10 cellular contexts compared by ENCODE assay signal in the genomic region with DNA sequence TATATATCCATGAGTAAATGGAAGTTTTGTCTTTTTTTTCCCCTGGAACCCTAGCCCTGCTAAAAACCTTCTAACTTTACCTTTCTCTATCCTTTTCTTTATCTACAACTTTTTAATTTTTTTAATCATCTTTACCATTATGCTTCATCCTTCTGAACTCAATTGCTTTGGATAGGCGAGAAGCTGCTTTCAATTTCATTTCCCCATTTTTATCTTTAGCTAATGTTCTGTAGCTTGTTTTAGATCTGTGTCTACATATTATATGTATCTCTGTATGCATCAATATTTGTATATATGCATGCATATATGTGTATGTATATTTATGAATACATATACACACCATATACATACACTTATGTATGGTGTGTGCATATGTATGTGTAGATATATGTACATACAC. TPM values are rescaled to one million over a fixed set of nuclear protein-coding genes. Genes with fewer than 3 reads are reported as not detected.
A peak's percentile ranks its signal among the peaks of the same experiment; 100 is the strongest.
DNase-seq lines count a peak whose midpoint lies in the region; ATAC-seq and TF ChIP-seq lines count a peak whose summit lies in the region.
"Had no signal": no experiment of that assay in that cellular context is flagged by ENCODE, and none has a peak within 500 bp of the region (broad histone marks: within the 10 kb centered on the region; RNA-seq: fewer than 3 reads in every experiment).

No MANE protein-coding gene starts in this region.

- H3K9me3 Mint-ChIP-seq in dendritic cell treated with granulocyte-macrophage colony-stimulating factor and Interleukin-4, amounts not matched to agents 40 ng/mL and 50 ng/mL, for 4 days: no peaks in the 10 kb centered on the region
- H3K9me3 Mint-ChIP-seq in Caco-2 (ENCODE audit: unreplicated experiment): no peaks in the 10 kb centered on the region

- H3K36me3 ChIP-seq in Karpas-422 (ENCODE audit: insufficient read depth, low read length) (peaks cover 64% of the 10 kb centered on the region), breast epithelium (no peaks in the 10 kb centered on the region), Caco-2 (ENCODE audit: control insufficient read depth, insufficient read depth, low read length) (no peaks in the 10 kb centered on the region)

- H3K4me2 ChIP-seq in Karpas-422 (ENCODE audit: low read depth, low read length, poor library complexity, severe bottlenecking): peak overlapping the region; percentile 42

- H3K27me3 Mint-ChIP-seq in dendritic cell treated with granulocyte-macrophage colony-stimulating factor and Interleukin-4, amounts not matched to agents 40 ng/mL and 50 ng/mL, for 4 days: no peaks in the 10 kb centered on the region
- peaks cover 6% of the 10 kb centered on the region for H3K27me3 Mint-ChIP-seq in Caco-2 (ENCODE audit: insufficient read depth, unreplicated experiment)

- POLR2A ChIA-PET in RWPE1 (lab: Yijun Ruan, JAX; ENCODE audit: low non-redundant PET) (no interaction called here), Caco-2 (lab: Charles Lee) (no interaction called here)

- no peak overlapping the region for H2AFZ ChIP-seq in Karpas-422 (ENCODE audit: low read length)

- TF ChIP-seq CTCF in RWPE1 (conservative IDR thresholded peaks at IDR 0.05; ENCODE audit: low read depth): no peak
- TF ChIP-seq CTCF in breast epithelium (IDR thresholded peaks at IDR 0.05): no peak
- TF ChIP-seq CTCF in Caco-2 (IDR thresholded peaks at IDR 0.05; ENCODE audit: insufficient read depth in 1 of 2, low read depth in 1 of 2, low read length in 1 of 2, severe bottlenecking in 1 of 2, unreplicated experiment in 1 of 2): no peak

- H3K9ac ChIP-seq in Karpas-422 (ENCODE audit: low read length): peak overlapping the region; percentile 4; the same call in 1 of the 2 replicates

- H3K27ac ChIP-seq in Karpas-422 (ENCODE audit: low read length): peak overlapping the region; percentile 99
- no peak overlapping the region for H3K27ac ChIP-seq in RWPE1
- no peak overlapping the region for H3K27ac ChIP-seq in breast epithelium

- H3K36me3 Mint-ChIP-seq in dendritic cell treated with granulocyte-macrophage colony-stimulating factor and Interleukin-4, amounts not matched to agents 40 ng/mL and 50 ng/mL, for 4 days (ENCODE audit: low read depth): peaks cover 75% of the 10 kb centered on the region
- H3K36me3 Mint-ChIP-seq in Caco-2 (ENCODE audit: insufficient read depth, unreplicated experiment): no peaks in the 10 kb centered on the region

- peaks cover 46% of the 10 kb centered on the region for H3K4me1 Mint-ChIP-seq in dendritic cell treated with granulocyte-macrophage colony-stimulating factor and Interleukin-4, amounts not matched to agents 40 ng/mL and 50 ng/mL, for 4 days (ENCODE audit: low read depth)
- no peaks in the 10 kb centered on the region for H3K4me1 Mint-ChIP-seq in Caco-2 (ENCODE audit: low read depth, unreplicated experiment)

- peaks cover 47% of the 10 kb centered on the region for H3K79me2 ChIP-seq in Karpas-422 (ENCODE audit: low read length)

- no peaks in the 10 kb centered on the region for H4K20me1 ChIP-seq in Karpas-422 (ENCODE audit: insufficient read depth, low read depth, low read length)

- ATAC-seq in GM18867 (IDR thresholded peaks at IDR 0.05; ENCODE audit: unreplicated experiment) (peak; percentile 77), GM21526 (IDR thresholded peaks at IDR 0.05; ENCODE audit: low FRiP score, unreplicated experiment) (peak; percentile 57)
- ATAC-seq: mucosa of descending colon had no signal

- H3K9me3 ChIP-seq in Karpas-422 (ENCODE audit: low read length) (no peaks in the 10 kb centered on the region), breast epithelium (no peaks in the 10 kb centered on the region), Caco-2 (no peaks in the 10 kb centered on the region)
- H3K9me3 ChIP-seq: mucosa of descending colon had no signal

- no TSS peak for BruUV-seq in Caco-2 (replicated peaks; lab: Mats Ljungman, UMichigan)

- DNase-seq in Karpas-422: peak; percentile 76
- no peak for DNase-seq in DMS79 treated with DMSO at 0.1 percent for 48 hours (lab: John Stamatoyannopoulos, UW)
- DNase-seq in RWPE1 (ENCODE audit: low spot score): no peak
- no peak for DNase-seq in breast epithelium (ENCODE audit: low spot score in 2 of 2)
- DNase-seq in Caco-2: no peak
- DNase-seq: mucosa of descending colon had no signal

- no peak overlapping the region for H3K4me3 ChIP-seq in Karpas-422 (ENCODE audit: low read length)
- no peak overlapping the region for H3K4me3 ChIP-seq in breast epithelium
- H3K4me3 ChIP-seq in Caco-2 (ENCODE audit: low read depth, low read length): no peak overlapping the region
- H3K4me3 ChIP-seq: mucosa of descending colon had no signal

- intact Hi-C loops in dendritic cell treated with granulocyte-macrophage colony-stimulating factor and Interleukin-4, amounts not matched to agents 40 ng/mL and 50 ng/mL, for 4 days (cut with micrococcal nuclease): loop anchor here (10.0 kb wide), 1 partner anchor 401 kb away; no protein-coding TSS in a partner anchor
- intact Hi-C loops in breast epithelium (cut with DNase I; ENCODE audit: low total_unique reads) (no loop called here), Caco-2 (cut with micrococcal nuclease; ENCODE audit: unreplicated experiment) (no loop called here)

- no peaks in the 10 kb centered on the region for H3K9me2 ChIP-seq in Karpas-422 (replicated peaks; ENCODE audit: insufficient read depth, low read length)

- no peaks in the 10 kb centered on the region for H3K27me3 ChIP-seq in Karpas-422 (ENCODE audit: low read length)
- H3K27me3 ChIP-seq in breast epithelium: no peaks in the 10 kb centered on the region
- no peaks in the 10 kb centered on the region for H3K27me3 ChIP-seq in Caco-2 (replicated peaks; ENCODE audit: control insufficient read depth, insufficient read depth, low read length)

- peaks cover 92% of the 10 kb centered on the region for H3K4me1 ChIP-seq in Karpas-422 (ENCODE audit: low read length)
- H3K4me1 ChIP-seq in breast epithelium: no peaks in the 10 kb centered on the region
- H3K4me1 ChIP-seq in Caco-2: no peaks in the 10 kb centered on the region

- peak overlapping the region; percentile 67 for H3K27ac Mint-ChIP-seq in dendritic cell treated with granulocyte-macrophage colony-stimulating factor and Interleukin-4, amounts not matched to agents 40 ng/mL and 50 ng/mL, for 4 days
- H3K27ac Mint-ChIP-seq in Caco-2 (ENCODE audit: unreplicated experiment): no peak overlapping the region

- TF ChIP-seq POLR2A in breast epithelium (IDR thresholded peaks at IDR 0.05): no peak

- H3K4me3 Mint-ChIP-seq in dendritic cell treated with granulocyte-macrophage colony-stimulating factor and Interleukin-4, amounts not matched to agents 40 ng/mL and 50 ng/mL, for 4 days: peak overlapping the region; percentile 42
- H3K4me3 Mint-ChIP-seq in Caco-2 (ENCODE audit: unreplicated experiment): no peak overlapping the region

- CTCF ChIA-PET in RWPE1 (lab: Yijun Ruan, JAX) (interaction anchor here (0.7 kb wide), 1 partner anchor 23 kb away, joined by 3 read pairs; no protein-coding TSS in a partner anchor), Caco-2 (lab: Charles Lee) (no interaction called here)

RNA-seq across cellular contexts. Expression of gene PTPRC, which starts 57.4 kb away (rescaled TPM):
- total RNA-seq in Karpas-422 (2014; rRNA removed; shearing (Covaris generic); ENCODE audit: low replicate concordance): 367 and 812 TPM in 2 replicates
- total RNA-seq in breast epithelium: 10 to 100 TPM; 22.0 to 36.0 (median 35.7) TPM
- 0.25 and 0.65 TPM in 2 replicates for total RNA-seq in Caco-2 (2022)
- total RNA-seq: MCF 10A had no signal
